In genomic region chr3:60774617-60775016, GRCh38 we compare ENCODE assay signal across 25 cellular contexts.
"Had no signal": no experiment of that assay in that cellular context is flagged by ENCODE, and none has a peak within 500 bp of the region (broad histone marks: within the 10 kb centered on the region; RNA-seq: fewer than 3 reads in every experiment).

No MANE protein-coding gene starts in this region.

- H3K27ac ChIP-seq: epithelial cell of prostate, gastrocnemius medialis, neutrophil, parathyroid adenoma, prostate gland, right atrium auricular region, sigmoid colon, stomach, thyroid gland had no signal

- ATAC-seq: effector memory CD8-positive, alpha-beta T cell; esophagus mucosa; gastrocnemius medialis; left lobe of liver; mucosa of descending colon; natural killer cell treated with Interleukin-12 subunit alpha and Interleukin-12 subunit beta and Interleukin-15 and Interleukin-18, amount 100 ng/mL, for 72 hours; stimulated activated effector memory CD8-positive, alpha-beta T cell treated with anti-CD3 and anti-CD28 coated beads, Interleukin-12 subunit alpha, Interleukin-12 subunit beta, amount 100 ng/mL, for 72 hours had no signal

- DNase-seq: cortex of kidney; effector memory CD8-positive, alpha-beta T cell; foreskin fibroblast; gastrocnemius medialis; head of caudate nucleus; kidney; mesenchymal stem cell; mucosa of descending colon; naive B cell; sigmoid colon; stimulated activated CD4-positive, alpha-beta T cell treated with anti-CD3 and anti-CD28 coated beads, Interleukin-2, amount 100 ng/mL, for 24 hours; stimulated activated CD4-positive, alpha-beta T cell treated with anti-CD3 and anti-CD28 coated beads, Interleukin-4, amount 100 ng/mL, for 24 hours; stimulated activated naive CD4-positive, alpha-beta T cell treated with Interleukin-2 at 50 U/mL for 16 hours; stomach; thyroid gland had no signal

- H3K9ac ChIP-seq: parathyroid adenoma had no signal

- H3K36me3 ChIP-seq: gastrocnemius medialis, neutrophil, prostate gland, right atrium auricular region, sigmoid colon, stomach, thyroid gland had no signal

- H3K4me3 ChIP-seq: gastrocnemius medialis, lung, mucosa of descending colon, prostate gland, right atrium auricular region, sigmoid colon, stomach, thyroid gland had no signal

- FAIRE-seq: kidney had no signal

- H3K9me3 ChIP-seq: gastrocnemius medialis, prostate gland, thyroid gland had no signal

- H2AFZ ChIP-seq: parathyroid adenoma had no signal

- H3K27me3 ChIP-seq: gastrocnemius medialis, neutrophil, right atrium auricular region, sigmoid colon, stomach, thyroid gland had no signal

- H3K4me1 ChIP-seq: gastrocnemius medialis, parathyroid adenoma, prostate gland, right atrium auricular region, sigmoid colon, stomach had no signal

- H3K79me2 ChIP-seq: parathyroid adenoma had no signal
